Comparison of ENCODE assay signal across 14 cellular contexts in genomic region chr5:135039526-135040296, GRCh38. TPM values are rescaled to one million over a fixed set of nuclear protein-coding genes. Genes with fewer than 3 reads are reported as not detected.
DNase-seq lines count a peak whose midpoint lies in the region; ATAC-seq and TF ChIP-seq lines count a peak whose summit lies in the region.
"Had no signal": no experiment of that assay in that cellular context is flagged by ENCODE, and none has a peak within 500 bp of the region (broad histone marks: within the 10 kb centered on the region; RNA-seq: fewer than 3 reads in every experiment).

No MANE protein-coding gene starts in this region.

- no peaks in the 10 kb centered on the region for H3K9me3 Mint-ChIP-seq in activated CD4-positive, alpha-beta T cell treated with anti-CD3 and anti-CD28 coated beads for 36 hours (ENCODE audit: low read depth)
- H3K9me3 Mint-ChIP-seq: type B pancreatic cell had no signal

- H3K4me3 ChIP-seq in adipocyte (ENCODE audit: low read length) (no peak overlapping the region), suprapubic skin (peak overlapping the region; percentile 41)
- H3K4me3 ChIP-seq: cardiac muscle cell had no signal

- H3K36me3 Mint-ChIP-seq in activated CD4-positive, alpha-beta T cell treated with anti-CD3 and anti-CD28 coated beads for 36 hours (ENCODE audit: low read depth): no peaks in the 10 kb centered on the region
- H3K36me3 Mint-ChIP-seq: type B pancreatic cell had no signal

- intact Hi-C loops in activated CD4-positive, alpha-beta T cell treated with anti-CD3 and anti-CD28 coated beads for 36 hours (cut with DNase I, micrococcal nuclease): loop anchor here in 1 of 2 experiments (10.0 kb wide), 1 partner anchor 125 kb away; no protein-coding TSS in a partner anchor

- no peak overlapping the region for H3K4me3 Mint-ChIP-seq in activated CD4-positive, alpha-beta T cell treated with anti-CD3 and anti-CD28 coated beads for 36 hours

- TF ChIP-seq CTCF in suprapubic skin (IDR thresholded peaks at IDR 0.05): no peak

- no peak for DNase-seq in activated CD4-positive, alpha-beta T cell treated with anti-CD3 and anti-CD28 coated beads for 36 hours
- no peak for DNase-seq in activated CD4-positive, alpha-beta T cell treated with anti-CD3 and anti-CD28 coated beads, Interleukin-2, amount 50 U/mL, for 4 hours
- DNase-seq in adipocyte (ENCODE audit: low read depth) (peak; percentile 78), left lobe of liver (ENCODE audit: low spot score) (no peak), suprapubic skin (ENCODE audit: low spot score in 2 of 2) (no peak), activated gamma-delta T cell treated with Interleukin-2 at 50 U/mL for 16 hours (no peak), AG08395 (ENCODE audit: low spot score) (no peak), glomerular visceral epithelial cell (ENCODE audit: extremely low spot score) (no peak)
- DNase-seq: Karpas-422, kidney glomerular epithelial cell, RPMI8226 had no signal

- H3K27ac Mint-ChIP-seq in activated CD4-positive, alpha-beta T cell treated with anti-CD3 and anti-CD28 coated beads for 36 hours: no peak overlapping the region
- H3K27ac Mint-ChIP-seq: type B pancreatic cell had no signal

- peaks cover 94% of the 10 kb centered on the region for H3K27me3 ChIP-seq in adipocyte (replicated peaks; ENCODE audit: control insufficient read depth, insufficient read depth, low read length)
- H3K27me3 ChIP-seq in suprapubic skin: peaks cover 99% of the 10 kb centered on the region

- H3K9ac ChIP-seq in adipocyte (ENCODE audit: low read length): no peak overlapping the region
- H3K9ac ChIP-seq: BLaER1 treated with 17β-estradiol and CSF1 and Interleukin-3, amounts not matched to agents 10 nM and 100 nM had no signal

- peak; percentile 6 for ATAC-seq in activated CD4-positive, alpha-beta T cell treated with anti-CD3 and anti-CD28 coated beads for 36 hours
- ATAC-seq in left lobe of liver: peak; percentile 19

- CTCF ChIA-PET in activated CD4-positive, alpha-beta T cell treated with anti-CD3 and anti-CD28 coated beads for 36 hours (lab: Charles Lee): interaction anchor here (0.6 to 1.4 kb wide), 2 partner anchors 8 to 1262 kb away, joined by 3 to 5 read pairs; no protein-coding TSS in a partner anchor

- TF ChIP-seq EP300 in suprapubic skin (IDR thresholded peaks at IDR 0.05): no peak

- peaks cover 3% of the 10 kb centered on the region for H3K4me1 Mint-ChIP-seq in activated CD4-positive, alpha-beta T cell treated with anti-CD3 and anti-CD28 coated beads for 36 hours

- POLR2A ChIA-PET in activated CD4-positive, alpha-beta T cell treated with anti-CD3 and anti-CD28 coated beads for 36 hours (lab: Charles Lee): no interaction called here

- no peaks in the 10 kb centered on the region for H3K4me1 ChIP-seq in adipocyte (ENCODE audit: control insufficient read depth, insufficient read depth, low read length)
- H3K4me1 ChIP-seq in suprapubic skin: peaks cover 20% of the 10 kb centered on the region

- peaks cover 2% of the 10 kb centered on the region for H3K9me3 ChIP-seq in adipocyte (ENCODE audit: control insufficient read depth, low read length)
- no peaks in the 10 kb centered on the region for H3K9me3 ChIP-seq in suprapubic skin

- 7% methylated on average over 24 of the region's 72 CpGs for WGBS in suprapubic skin

- no peak overlapping the region for H3K27ac ChIP-seq in suprapubic skin
- H3K27ac ChIP-seq: BLaER1 treated with 17β-estradiol and CSF1 and Interleukin-3, amounts not matched to agents 10 nM and 100 nM; cardiac muscle cell had no signal

- TF ChIP-seq POLR2A in suprapubic skin (IDR thresholded peaks at IDR 0.05): no peak

- H3K27me3 Mint-ChIP-seq in activated CD4-positive, alpha-beta T cell treated with anti-CD3 and anti-CD28 coated beads for 36 hours: peaks cover 78% of the 10 kb centered on the region

- H3K36me3 ChIP-seq in adipocyte (ENCODE audit: control insufficient read depth, insufficient read depth, low read length, severe bottlenecking) (no peaks in the 10 kb centered on the region), suprapubic skin (no peaks in the 10 kb centered on the region)
- H3K36me3 ChIP-seq: BLaER1 treated with 17β-estradiol and CSF1 and Interleukin-3, amounts not matched to agents 10 nM and 100 nM; cardiac muscle cell had no signal

RNA-seq across cellular contexts. Expression of gene PITX1, which starts 5.7 kb away (rescaled TPM):
- total RNA-seq in activated CD4-positive, alpha-beta T cell treated with anti-CD3 and anti-CD28 coated beads for 36 hours: under 1 TPM; 0.18 TPM
- total RNA-seq in left lobe of liver (0.40 TPM), suprapubic skin (1 to 10 TPM in 3 of 4 donors, under 1 TPM in 1; 0.64 to 2.4 (median 1.4) TPM)
- total RNA-seq: cardiac muscle cell had no signal
